Comparison of ENCODE assay signal across 2 cellular contexts in the genomic region with DNA sequence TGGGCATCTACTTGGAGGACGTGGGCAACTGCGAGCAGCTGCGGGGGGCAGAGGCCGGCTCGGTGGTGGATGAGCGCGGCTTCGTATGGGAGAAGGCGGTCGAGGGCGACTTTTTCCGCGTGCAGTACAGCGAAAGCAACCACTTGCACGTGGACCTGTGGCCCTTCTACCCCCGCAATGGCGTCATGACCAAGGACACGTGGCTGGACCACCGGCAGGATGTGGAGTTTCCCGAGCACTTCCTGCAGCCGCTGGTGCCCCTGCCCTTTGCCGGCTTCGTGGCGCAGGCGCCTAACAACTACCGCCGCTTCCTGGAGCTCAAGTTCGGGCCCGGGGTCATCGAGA.
TF ChIP-seq lines count a peak whose summit lies in the region.

No MANE protein-coding gene starts in this region.

TF ChIP-seq in GM23338, 12 proteins besides CTCF, POLR2A, EP300 and RAD21:
- 0 out of 2 replicates have a peak, but pooled peaks have one; percentile 10 for TF ChIP-seq POLR2AphosphoS5 (IDR thresholded peaks at IDR 0.05; ENCODE audit: low read depth)
- no peak for TF ChIP-seq EZH2phosphoT487 (IDR thresholded peaks at IDR 0.05; ENCODE audit: unreplicated experiment)
TF ChIP-seq in GM23338: peak in this region for 1.

TF ChIP-seq in endothelial cell of umbilical vein, 7 proteins besides CTCF, POLR2A, EP300 and RAD21:
- TF ChIP-seq GATA2 (IDR thresholded peaks at IDR 0.05; ENCODE audit: insufficient read depth, insufficient read length, low read depth, low read length) (no peak), FOS (IDR thresholded peaks at IDR 0.05; ENCODE audit: borderline replicate concordance, insufficient read depth, low read length) (no peak), MYC (IDR thresholded peaks at IDR 0.05; ENCODE audit: low read depth, low read length) (peak; percentile 87), POLR2AphosphoS5 (IDR thresholded peaks at IDR 0.05; ENCODE audit: insufficient read depth, low read depth, low read length) (peak; percentile 19)
- TF ChIP-seq, protein P1, sequence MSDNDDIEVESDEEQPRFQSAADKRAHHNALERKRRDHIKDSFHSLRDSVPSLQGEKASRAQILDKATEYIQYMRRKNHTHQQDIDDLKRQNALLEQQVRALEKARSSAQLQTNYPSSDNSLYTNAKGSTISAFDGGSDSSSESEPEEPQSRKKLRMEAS (IDR thresholded peaks at IDR 0.05; ENCODE audit: insufficient read depth, insufficient read length) = peak; percentile 93
TF ChIP-seq in endothelial cell of umbilical vein: peak in this region for 3.
